27 cellular contexts compared by ENCODE assay signal in the genomic region with DNA sequence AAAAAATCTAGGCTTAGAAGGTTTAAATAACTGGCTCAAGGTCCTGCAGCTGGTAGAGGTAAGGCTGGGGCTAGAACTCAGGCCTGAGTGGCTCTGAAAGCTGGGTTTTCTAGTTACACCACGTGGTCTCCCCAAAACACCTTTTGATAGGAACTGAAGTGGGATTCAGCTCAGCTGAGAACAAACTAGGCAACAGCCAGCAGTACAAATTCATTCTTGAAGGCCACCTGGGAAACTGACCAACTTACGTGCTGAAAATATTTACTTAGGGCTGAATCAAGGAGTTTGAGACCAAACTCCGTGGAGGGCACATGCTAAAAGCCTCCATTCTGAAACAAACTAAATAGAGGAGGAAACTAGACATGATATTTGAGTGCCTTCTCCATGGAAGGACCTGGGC.
"Had no signal": no experiment of that assay in that cellular context is flagged by ENCODE, and none has a peak within 500 bp of the region (broad histone marks: within the 10 kb centered on the region; RNA-seq: fewer than 3 reads in every experiment).

No MANE protein-coding gene starts in this region.

- H3K27ac ChIP-seq: ascending aorta, brain microvascular endothelial cell, coronary artery, dorsolateral prefrontal cortex, foreskin keratinocyte, gastrocnemius medialis, VCaP had no signal

- H3K9me3 ChIP-seq: ascending aorta, gastrocnemius medialis had no signal

- H3K36me3 ChIP-seq: brain microvascular endothelial cell, gastrocnemius medialis had no signal

- H3K4me3 ChIP-seq: ascending aorta, coronary artery, dorsolateral prefrontal cortex, gastrocnemius medialis had no signal

- DNase-seq: activated CD4-positive, alpha-beta memory T cell treated with anti-CD3 and anti-CD28 coated beads, Interleukin-2, amount 10 ng/mL, durations not matched to agents 7 days and 5 days; activated CD4-positive, alpha-beta T cell treated with anti-CD3 and anti-CD28 coated beads for 1 hour; activated CD4-positive, alpha-beta T cell treated with anti-CD3 and anti-CD28 coated beads for 4 hours; activated CD4-positive, alpha-beta T cell treated with anti-CD3 and anti-CD28 coated beads, Interleukin-2, amount 10 ng/mL, durations not matched to agents 7 days and 5 days; activated CD4-positive, alpha-beta T cell treated with anti-CD3 and anti-CD28 coated beads, Interleukin-2, amount 50 U/mL, for 4 hours; activated CD8-positive, alpha-beta memory T cell treated with anti-CD3 and anti-CD28 coated beads, Interleukin-2, amount 50 U/mL, for 48 hours; activated gamma-delta T cell; activated naive CD4-positive, alpha-beta T cell; activated naive CD4-positive, alpha-beta T cell treated with anti-CD3 and anti-CD28 coated beads, Interleukin-2, amount 10 ng/mL, durations not matched to agents 7 days and 5 days; activated naive CD8-positive, alpha-beta T cell treated with anti-CD3 and anti-CD28 coated beads, Interleukin-2, amount 10 ng/mL, durations not matched to agents 7 days and 5 days; activated T-cell treated with anti-CD3 and anti-CD28 coated beads for 4 hours; activated T-cell treated with anti-CD3 and anti-CD28 coated beads, Interleukin-2, amount 50 U/mL, for 24 hours; activated T-cell treated with anti-CD3 and anti-CD28 coated beads, Interleukin-2, amount 50 U/mL, for 72 hours; brain microvascular endothelial cell; dorsolateral prefrontal cortex; effector memory CD4-positive, alpha-beta T cell; endodermal cell; foreskin keratinocyte; gastrocnemius medialis; glutamatergic neuron; T-helper 2 cell had no signal

- H3K27me3 ChIP-seq: ascending aorta, brain microvascular endothelial cell, foreskin keratinocyte, gastrocnemius medialis had no signal

- ATAC-seq: activated naive CD4-positive, alpha-beta T cell treated with anti-CD3 and anti-CD28 coated beads, Interleukin-2, amount 50 U/mL, for 72 hours; activated T-cell treated with anti-CD3 and anti-CD28 coated beads, Interleukin-2, amount 50 U/mL, for 72 hours; esophagus mucosa; foreskin keratinocyte; gastrocnemius medialis; WTC11 had no signal

- H3K4me1 ChIP-seq: ascending aorta, gastrocnemius medialis had no signal
